ENCODE assay signal across 21 cellular contexts in the genomic region with DNA sequence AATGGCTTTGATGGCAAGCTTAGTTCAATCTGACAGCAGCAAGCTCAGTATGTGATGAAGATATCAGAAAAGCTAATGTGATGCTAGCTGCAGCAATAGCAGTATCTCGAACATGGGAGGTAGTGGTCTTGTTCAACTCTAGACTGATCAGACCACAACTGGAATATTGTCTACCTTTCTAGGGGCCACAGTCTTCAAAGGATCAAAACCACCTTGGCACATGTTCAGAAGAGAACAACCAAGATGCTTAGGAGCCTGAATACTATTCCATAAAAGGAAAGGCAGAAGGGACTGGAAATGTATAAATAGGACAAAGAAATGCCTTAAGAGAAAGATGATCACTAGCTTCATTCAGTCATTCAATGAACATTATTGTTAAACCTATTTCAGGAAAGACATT. TPM values are rescaled to one million over a fixed set of nuclear protein-coding genes. Genes with fewer than 3 reads are reported as not detected.
DNase-seq lines count a peak whose midpoint lies in the region; ATAC-seq and TF ChIP-seq lines count a peak whose summit lies in the region.
"Had no signal": no experiment of that assay in that cellular context is flagged by ENCODE, and none has a peak within 500 bp of the region (broad histone marks: within the 10 kb centered on the region; RNA-seq: fewer than 3 reads in every experiment).

No MANE protein-coding gene starts in this region.

- no peaks in the 10 kb centered on the region for H3K9me3 Mint-ChIP-seq in activated T-helper 1 cell treated with anti-CD3 and anti-CD28 coated beads, Interleukin-12 subunit alpha, Interleukin-12 subunit beta, Interleukin-2, Interleukin-4 antibody, amounts not matched to agents 30 ng/mL and 10 ng/mL and 1 ng/mL, durations not matched to agents 14 hours and 24 hours and 36 hours
- H3K9me3 Mint-ChIP-seq: activated CD4-positive, alpha-beta T cell treated with anti-CD3 and anti-CD28 coated beads, Interleukin-2, amount 10 ng/mL, durations not matched to agents 7 days and 5 days; activated naive CD4-positive, alpha-beta T cell treated with anti-CD3 and anti-CD28 coated beads, Interleukin-2, amount 50 U/mL, for 72 hours; activated T-helper 17 cell treated with anti-CD3 and anti-CD28 coated beads, Interleukin-2, amount 50 U/mL, for 72 hours; CD4-positive, CD25-positive, alpha-beta regulatory T cell; effector memory CD8-positive, alpha-beta T cell had no signal

- peaks cover 0 to 35% (median 0%) of the 10 kb centered on the region in 45 donors for H3K27me3 ChIP-seq in dorsolateral prefrontal cortex
- H3K27me3 ChIP-seq in neural cell (ENCODE audit: insufficient read depth, low read depth, low read length), result peaks cover 29% of the 10 kb centered on the region
- H3K27me3 ChIP-seq in transverse colon, result peaks cover 4% of the 10 kb centered on the region

- no peak for ATAC-seq in T-helper 17 cell
- ATAC-seq: activated naive CD4-positive, alpha-beta T cell treated with anti-CD3 and anti-CD28 coated beads, Interleukin-2, amount 50 U/mL, for 72 hours; activated T-helper 17 cell treated with anti-CD3 and anti-CD28 coated beads, Interleukin-2, amount 50 U/mL, for 72 hours; effector memory CD8-positive, alpha-beta T cell; K562; left lung had no signal

- H3K4me1 ChIP-seq in transverse colon, result peaks cover 0 to 13% (median 7%) of the 10 kb centered on the region in 4 donors

- DNase-seq in T-helper 17 cell (no peak), dorsolateral prefrontal cortex (no peak), transverse colon (no peak), cerebellar nuclear complex (lab: John Stamatoyannopoulos, UW) (no peak), posterior cingulate gyrus (no peak)
- no peak for DNase-seq in activated T-helper 1 cell treated with anti-CD3 and anti-CD28 coated beads, Interleukin-12 subunit alpha, Interleukin-12 subunit beta, Interleukin-2, Interleukin-4 antibody, amounts not matched to agents 30 ng/mL and 10 ng/mL and 1 ng/mL, durations not matched to agents 14 hours and 24 hours and 36 hours (ENCODE audit: low spot score)
- DNase-seq: activated CD4-positive, alpha-beta T cell treated with anti-CD3 and anti-CD28 coated beads, Interleukin-2, amount 10 ng/mL, durations not matched to agents 7 days and 5 days; CD4-positive, CD25-positive, alpha-beta regulatory T cell; DMS153; effector memory CD8-positive, alpha-beta T cell; GM23248; left lung; midbrain; NCI-H1105 treated with DMSO at 0.1 percent for 48 hours; NCI-H2029 had no signal

- peak overlapping the region in 17 of 59 donors; percentile 1 to 91 (median 26) for H3K27ac ChIP-seq in dorsolateral prefrontal cortex
- H3K27ac ChIP-seq in neural cell (ENCODE audit: low read length), result no peak overlapping the region
- peak overlapping the region; percentile 81 to 95 (median 89) for H3K27ac ChIP-seq in transverse colon
- H3K27ac ChIP-seq: GM23248, left lung had no signal

- H3F3A ChIP-seq in neural cell (ENCODE audit: insufficient read depth, low read length, poor library complexity, severe bottlenecking), result no peaks in the 10 kb centered on the region

- TF ChIP-seq RAD21 in neural cell (conservative IDR thresholded peaks at IDR 0.05), result no peak

- peaks cover 2% of the 10 kb centered on the region for H3K36me3 Mint-ChIP-seq in T-helper 17 cell (ENCODE audit: low read depth)
- no peaks in the 10 kb centered on the region for H3K36me3 Mint-ChIP-seq in activated T-helper 1 cell treated with anti-CD3 and anti-CD28 coated beads, Interleukin-12 subunit alpha, Interleukin-12 subunit beta, Interleukin-2, Interleukin-4 antibody, amounts not matched to agents 30 ng/mL and 10 ng/mL and 1 ng/mL, durations not matched to agents 14 hours and 24 hours and 36 hours (ENCODE audit: low read depth)
- H3K36me3 Mint-ChIP-seq: CD4-positive, CD25-positive, alpha-beta regulatory T cell had no signal

- H4K20me1 ChIP-seq in neural cell (ENCODE audit: insufficient read depth), result no peaks in the 10 kb centered on the region

- intact Hi-C loops in dorsolateral prefrontal cortex (cut with DNase I) (no loop called here), transverse colon (cut with DNase I; ENCODE audit: low total_unique reads) (no loop called here), posterior cingulate gyrus (cut with DNase I) (no loop called here)
- intact Hi-C loops in activated T-helper 1 cell treated with anti-CD3 and anti-CD28 coated beads, Interleukin-12 subunit alpha, Interleukin-12 subunit beta, Interleukin-2, Interleukin-4 antibody, amounts not matched to agents 30 ng/mL and 10 ng/mL and 1 ng/mL, durations not matched to agents 14 hours and 24 hours and 36 hours (cut with micrococcal nuclease), result no loop called here

- no peak overlapping the region for H3K9ac ChIP-seq in neural cell (ENCODE audit: low read length)
- H3K9ac ChIP-seq: GM23248 had no signal

- no peaks in the 10 kb centered on the region for H3K36me3 ChIP-seq in neural cell (ENCODE audit: insufficient read depth, low read length)
- no peaks in the 10 kb centered on the region for H3K36me3 ChIP-seq in transverse colon
- H3K36me3 ChIP-seq: left lung had no signal

- TF ChIP-seq CTCF in dorsolateral prefrontal cortex (IDR thresholded peaks at IDR 0.05 in 54 of 56, conservative IDR thresholded peaks at IDR 0.05 in 2 of 56; ENCODE audit: low read depth in 1 of 56, partially characterized antibody in 56 of 56) (no peak), neural cell (IDR thresholded peaks at IDR 0.05; ENCODE audit: poor library complexity, severe bottlenecking) (no peak), transverse colon (IDR thresholded peaks at IDR 0.05) (no peak)

- no peaks in the 10 kb centered on the region for H3K79me2 ChIP-seq in neural cell (replicated peaks; ENCODE audit: insufficient read depth, low read length)

- H3K9me3 ChIP-seq in T-helper 17 cell (ENCODE audit: control insufficient read depth, low read length, poor library complexity, severe bottlenecking) (no peaks in the 10 kb centered on the region), neural cell (ENCODE audit: low read length) (no peaks in the 10 kb centered on the region), transverse colon (no peaks in the 10 kb centered on the region)
- H3K9me3 ChIP-seq: left lung had no signal

- H3K9me2 ChIP-seq in neural cell (ENCODE audit: insufficient read depth, low read length), result no peaks in the 10 kb centered on the region

- no peak for TF ChIP-seq EP300 in neural cell (conservative IDR thresholded peaks at IDR 0.05; ENCODE audit: poor library complexity, severe bottlenecking)
- TF ChIP-seq EP300 in transverse colon (IDR thresholded peaks at IDR 0.05; ENCODE audit: low read depth), result no peak

- 78 to 100% methylated on average over 1 of the region's 1 CpG for WGBS in transverse colon (ENCODE audit: low coverage in 1 of 2), 2 donors

- no peak overlapping the region for H3K27ac Mint-ChIP-seq in T-helper 17 cell
- no peak overlapping the region for H3K27ac Mint-ChIP-seq in activated T-helper 1 cell treated with anti-CD3 and anti-CD28 coated beads, Interleukin-12 subunit alpha, Interleukin-12 subunit beta, Interleukin-2, Interleukin-4 antibody, amounts not matched to agents 30 ng/mL and 10 ng/mL and 1 ng/mL, durations not matched to agents 14 hours and 24 hours and 36 hours
- H3K27ac Mint-ChIP-seq: activated CD4-positive, alpha-beta T cell treated with anti-CD3 and anti-CD28 coated beads, Interleukin-2, amount 10 ng/mL, durations not matched to agents 7 days and 5 days; activated naive CD4-positive, alpha-beta T cell treated with anti-CD3 and anti-CD28 coated beads, Interleukin-2, amount 50 U/mL, for 72 hours; activated T-helper 17 cell treated with anti-CD3 and anti-CD28 coated beads, Interleukin-2, amount 50 U/mL, for 72 hours; CD4-positive, CD25-positive, alpha-beta regulatory T cell; effector memory CD8-positive, alpha-beta T cell had no signal

- peaks cover 28% of the 10 kb centered on the region for H3K27me3 Mint-ChIP-seq in T-helper 17 cell
- H3K27me3 Mint-ChIP-seq in activated T-helper 1 cell treated with anti-CD3 and anti-CD28 coated beads, Interleukin-12 subunit alpha, Interleukin-12 subunit beta, Interleukin-2, Interleukin-4 antibody, amounts not matched to agents 30 ng/mL and 10 ng/mL and 1 ng/mL, durations not matched to agents 14 hours and 24 hours and 36 hours (ENCODE audit: insufficient read depth), result peaks cover 33% of the 10 kb centered on the region

- H3K4me2 ChIP-seq in neural cell (ENCODE audit: low read length), result peak overlapping the region; percentile 47
- H3K4me2 ChIP-seq: smooth muscle cell had no signal

- peak overlapping the region; percentile 47 for H3K4me3 Mint-ChIP-seq in T-helper 17 cell
- H3K4me3 Mint-ChIP-seq in activated T-helper 1 cell treated with anti-CD3 and anti-CD28 coated beads, Interleukin-12 subunit alpha, Interleukin-12 subunit beta, Interleukin-2, Interleukin-4 antibody, amounts not matched to agents 30 ng/mL and 10 ng/mL and 1 ng/mL, durations not matched to agents 14 hours and 24 hours and 36 hours, result no peak overlapping the region
- H3K4me3 Mint-ChIP-seq: activated CD4-positive, alpha-beta T cell treated with anti-CD3 and anti-CD28 coated beads, Interleukin-2, amount 10 ng/mL, durations not matched to agents 7 days and 5 days; activated T-helper 17 cell treated with anti-CD3 and anti-CD28 coated beads, Interleukin-2, amount 50 U/mL, for 72 hours; CD4-positive, CD25-positive, alpha-beta regulatory T cell; effector memory CD8-positive, alpha-beta T cell had no signal

- H3K4me1 Mint-ChIP-seq in T-helper 17 cell, result peaks cover 5% of the 10 kb centered on the region
- no peaks in the 10 kb centered on the region for H3K4me1 Mint-ChIP-seq in activated T-helper 1 cell treated with anti-CD3 and anti-CD28 coated beads, Interleukin-12 subunit alpha, Interleukin-12 subunit beta, Interleukin-2, Interleukin-4 antibody, amounts not matched to agents 30 ng/mL and 10 ng/mL and 1 ng/mL, durations not matched to agents 14 hours and 24 hours and 36 hours (ENCODE audit: low read depth)
- H3K4me1 Mint-ChIP-seq: activated T-helper 17 cell treated with anti-CD3 and anti-CD28 coated beads, Interleukin-2, amount 50 U/mL, for 72 hours had no signal

- in situ Hi-C loops in transverse colon (cut with MboI; ENCODE audit: low pct_ligation_motif_present in 1 of 4, low pct_unique_long_range_greater_than_20kb in 1 of 4, low sequenced_read_pairs in 3 of 4), result no loop called here

- no peak overlapping the region for H2AFZ ChIP-seq in neural cell (ENCODE audit: low read depth, low read length)
- H2AFZ ChIP-seq: GM23248 had no signal

- TF ChIP-seq POLR2A in transverse colon (IDR thresholded peaks at IDR 0.05), result no peak

- peak overlapping the region in 54 of 59 donors; percentile 1 to 84 (median 72) for H3K4me3 ChIP-seq in dorsolateral prefrontal cortex
- peak overlapping the region; percentile 81 for H3K4me3 ChIP-seq in neural cell (ENCODE audit: low read length)
- peak overlapping the region in 1 of 4 donors; percentile 61 for H3K4me3 ChIP-seq in transverse colon
- H3K4me3 ChIP-seq: GM23248, K562, left lung had no signal

RNA-seq across cellular contexts. Expression of a gene that starts 2.3 kb away (rescaled TPM):
- total RNA-seq in T-helper 17 cell (under 1 TPM in 1 of 2 donors, not detected in 1; 0.08 TPM), dorsolateral prefrontal cortex (10 to 100 TPM; 14.6 to 44.9 (median 25.7) TPM), transverse colon (10 to 100 TPM; 13.9 to 16.4 (median 14.8) TPM)
- polyA plus RNA-seq in neural cell, result 3.3 and 3.4 TPM in 2 replicates
- 11.0 and 12.5 TPM in 2 replicates for polyA minus RNA-seq in neural cell
- 0.10 TPM in 2 replicates for total RNA-seq in activated T-helper 1 cell treated with anti-CD3 and anti-CD28 coated beads, Interleukin-12 subunit alpha, Interleukin-12 subunit beta, Interleukin-2, Interleukin-4 antibody, amounts not matched to agents 30 ng/mL and 10 ng/mL and 1 ng/mL, durations not matched to agents 14 hours and 24 hours and 36 hours
- total RNA-seq: CD4-positive, CD25-positive, alpha-beta regulatory T cell; GM23248; MCF 10A had no signal
- polyA plus RNA-seq: CD4-positive, CD25-positive, alpha-beta regulatory T cell; GM23248 had no signal

Comparison
In these comparisons a context has a peak if more than half of its experiments do, and no peak if none do; other contexts are left out.
1. RNA of a gene that starts 2.3 kb away (total RNA-seq): 14.6 to 44.9 TPM in dorsolateral prefrontal cortex and 13.9 to 16.4 TPM in transverse colon; 0.10 TPM in activated T-helper 1 cell treated with anti-CD3 and anti-CD28 coated beads, Interleukin-12 subunit alpha, Interleukin-12 subunit beta, Interleukin-2, Interleukin-4 antibody, amounts not matched to agents 30 ng/mL and 10 ng/mL and 1 ng/mL, durations not matched to agents 14 hours and 24 hours and 36 hours and 0.08 TPM in T-helper 17 cell; every median in the first group is over 10 times any median in the second.